Comparison of ENCODE assay signal across 12 cellular contexts in genomic region chr2:187003038-187003543, GRCh38.
DNase-seq lines count a peak whose midpoint lies in the region; ATAC-seq, FAIRE-seq and TF ChIP-seq lines count a peak whose summit lies in the region.
"Had no signal": no experiment of that assay in that cellular context is flagged by ENCODE, and none has a peak within 500 bp of the region (broad histone marks: within the 10 kb centered on the region; RNA-seq: fewer than 3 reads in every experiment).

No MANE protein-coding gene starts in this region.

- ATAC-seq in Right ventricle myocardium superior (ENCODE audit: poor library complexity) (peak; percentile 34), K562 (peak; percentile 93), GM18519 (IDR thresholded peaks at IDR 0.05; ENCODE audit: low FRiP score, unreplicated experiment) (no peak)

- no peak for TF ChIP-seq CTCF in K562 (IDR thresholded peaks at IDR 0.05 in 2 of 3, conservative IDR thresholded peaks at IDR 0.05 in 1 of 3; ENCODE audit: insufficient read depth in 2 of 3, low read depth in 1 of 3, low read length in 3 of 3)

- H3K79me2 ChIP-seq in K562 (ENCODE audit: control insufficient read depth, insufficient read depth, low read length): peaks cover 15% of the 10 kb centered on the region

- no peaks in the 10 kb centered on the region for H4K20me1 ChIP-seq in K562 (replicated peaks; ENCODE audit: control insufficient read depth, insufficient read depth, low read length)

- H3K4me3 ChIP-seq in K562: peak overlapping the region; percentile 60
- H3K4me3 ChIP-seq: prostate gland had no signal

- peaks cover 7% of the 10 kb centered on the region for H3K9me3 ChIP-seq in K562 (replicated peaks; ENCODE audit: control insufficient read depth, insufficient read depth, low read depth, low read length)
- H3K9me3 ChIP-seq: prostate gland had no signal

- peak overlapping the region; percentile 88 to 89 for H3K9ac ChIP-seq in K562 (ENCODE audit: insufficient read depth in 1 of 2, low read depth in 2 of 2, low read length in 2 of 2)

- peak overlapping the region; percentile 99 for H2AFZ ChIP-seq in K562 (ENCODE audit: low read depth, low read length)

- H3K4me1 ChIP-seq in K562 (replicated peaks in 1 of 2; ENCODE audit: control insufficient read depth in 2 of 2, insufficient read depth in 2 of 2, low read length in 2 of 2): peaks cover 2 to 6% of the 10 kb centered on the region in 2 experiments; a peak in 2 of 5 replicates
- H3K4me1 ChIP-seq: prostate gland had no signal

- intact Hi-C loops in Right ventricle myocardium superior (cut with DNase I) (no loop called here), cardiac septum (cut with DNase I) (no loop called here), K562 (cut with micrococcal nuclease) (loop anchor here (5.0 kb wide), 1 partner anchor 91 kb away; no protein-coding TSS in a partner anchor)

- H3K36me3 ChIP-seq in K562 (ENCODE audit: control insufficient read depth, insufficient read depth, low read length): no peaks in the 10 kb centered on the region
- H3K36me3 ChIP-seq: prostate gland had no signal

- BruUV-seq in K562 (replicated peaks; lab: Mats Ljungman, UMichigan): no TSS peak

- DNase-seq in Right ventricle myocardium superior: peak; percentile 45
- DNase-seq in cardiac septum (ENCODE audit: low spot score): no peak
- peak; percentile 49 to 82 (median 60) for DNase-seq in K562 (ENCODE audit: extremely low read depth in 1 of 4, low spot score in 3 of 4)
- DNase-seq in inferior parietal cortex (ENCODE audit: extremely low spot score): peak; percentile 15
- no peak for DNase-seq in CD1c-positive myeloid dendritic cell (ENCODE audit: extremely low spot score)
- DNase-seq in amniotic stem cell (lab: John Stamatoyannopoulos, UW): no peak
- no peak for DNase-seq in midbrain (lab: John Stamatoyannopoulos, UW)
- DNase-seq: mammary epithelial cell, NCI-H1436, SW 1271 had no signal

- TF ChIP-seq RAD21 in K562 (CRISPR knock-in tag; conservative IDR thresholded peaks at IDR 0.05 in 1 of 2, IDR thresholded peaks at IDR 0.05 in 1 of 2): no peak

- H3K27ac ChIP-seq in K562 (ENCODE audit: extremely low read depth, low read depth, low read length): peak overlapping the region; percentile 79
- H3K27ac ChIP-seq: prostate gland had no signal

- peak; percentile 89 for FAIRE-seq in K562 (lab: Jason Lieb, UNC)

- peak overlapping the region; percentile 88 for H3K4me2 ChIP-seq in K562 (ENCODE audit: insufficient read depth, low read length)

- peak; percentile 88 for TF ChIP-seq POLR2A in K562 (conservative IDR thresholded peaks at IDR 0.05)

- in situ Hi-C loops in K562 (cut with MboI): no loop called here

- WGBS in K562 (ENCODE audit: insufficient coverage, low coverage, missing lambda C conversion rate): 5% methylated on average over 30 of the region's 32 CpGs

- no peak for TF ChIP-seq EP300 in K562 (IDR thresholded peaks at IDR 0.05; ENCODE audit: low read length)

- H3K27me3 ChIP-seq in K562 (ENCODE audit: control insufficient read depth in 2 of 2, insufficient read depth in 2 of 2, low read length in 2 of 2): no peaks in the 10 kb centered on the region

- no peaks in the 10 kb centered on the region for H3K9me1 ChIP-seq in K562 (ENCODE audit: control insufficient read depth, insufficient read depth, low read length)

- POLR2A ChIA-PET in K562 (lab: Yijun Ruan, JAX): interaction anchor here (0.7 kb wide), 1 partner anchor 51 kb away, joined by 3 read pairs; no protein-coding TSS in a partner anchor

- CTCF ChIA-PET in K562 (lab: Yijun Ruan, JAX; ENCODE audit: low intra/inter-chr PET ratio): no interaction called here

TF ChIP-seq in K562, 482 proteins besides CTCF, POLR2A, EP300 and RAD21 (continues in another document):
- no peak for TF ChIP-seq HNRNPUL1 (IDR thresholded peaks at IDR 0.05; ENCODE audit: low read length)
- TF ChIP-seq, protein P1, sequence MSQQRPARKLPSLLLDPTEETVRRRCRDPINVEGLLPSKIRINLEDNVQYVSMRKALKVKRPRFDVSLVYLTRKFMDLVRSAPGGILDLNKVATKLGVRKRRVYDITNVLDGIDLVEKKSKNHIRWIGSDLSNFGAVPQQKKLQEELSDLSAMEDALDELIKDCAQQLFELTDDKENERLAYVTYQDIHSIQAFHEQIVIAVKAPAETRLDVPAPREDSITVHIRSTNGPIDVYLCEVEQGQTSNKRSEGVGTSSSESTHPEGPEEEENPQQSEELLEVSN (IDR thresholded peaks at IDR 0.05; ENCODE audit: borderline replicate concordance in 1 of 2, extremely low read depth in 1 of 2, insufficient read depth in 1 of 2, insufficient read length in 1 of 2, low read depth in 1 of 2, low read length in 1 of 2, poor library complexity in 1 of 2, severe bottlenecking in 1 of 2): peak; percentile 69 to 96
- peak; percentile 62; the same call in 1 of the 2 replicates for TF ChIP-seq STAT6 (CRISPR knock-in tag; IDR thresholded peaks at IDR 0.05)
- no peak for TF ChIP-seq PTTG1 (tag; IDR thresholded peaks at IDR 0.05; ENCODE audit: low read depth)
- peak; percentile 45; the same call in 1 of the 2 replicates for TF ChIP-seq ZNF134 (CRISPR knock-in tag; conservative IDR thresholded peaks at IDR 0.05)
- peak; percentile 90 for TF ChIP-seq PHF20 (IDR thresholded peaks at IDR 0.05; ENCODE audit: partially characterized antibody)
- TF ChIP-seq USF2 (CRISPR knock-in tag; IDR thresholded peaks at IDR 0.05): no peak
- TF ChIP-seq MIER1 (IDR thresholded peaks at IDR 0.05; ENCODE audit: low read depth): no peak
- TF ChIP-seq TEAD4 (IDR thresholded peaks at IDR 0.05; ENCODE audit: low read length): 0 out of 2 replicates have a peak, but pooled peaks have one; percentile 8
- TF ChIP-seq TEAD4 (CRISPR knock-in tag; IDR thresholded peaks at IDR 0.05; ENCODE audit: borderline replicate concordance): no peak
- no peak for TF ChIP-seq SRF (CRISPR knock-in tag; IDR thresholded peaks at IDR 0.05)
- peak; percentile 88 for TF ChIP-seq HDAC8 (tag; IDR thresholded peaks at IDR 0.05)
- TF ChIP-seq TBP (optimal IDR thresholded peaks at IDR 0.05; ENCODE audit: low read depth, low read length): peak; percentile 74
- TF ChIP-seq NR2C1 (IDR thresholded peaks at IDR 0.05): peak; percentile 98
- TF ChIP-seq NR2C1 (tag; IDR thresholded peaks at IDR 0.05): peak; percentile 99
- peak in 1 of 2 experiments; percentile 65; a peak in 3 of 4 replicates for TF ChIP-seq TEAD1 (CRISPR knock-in tag; IDR thresholded peaks at IDR 0.05)
- TF ChIP-seq, protein P2, sequence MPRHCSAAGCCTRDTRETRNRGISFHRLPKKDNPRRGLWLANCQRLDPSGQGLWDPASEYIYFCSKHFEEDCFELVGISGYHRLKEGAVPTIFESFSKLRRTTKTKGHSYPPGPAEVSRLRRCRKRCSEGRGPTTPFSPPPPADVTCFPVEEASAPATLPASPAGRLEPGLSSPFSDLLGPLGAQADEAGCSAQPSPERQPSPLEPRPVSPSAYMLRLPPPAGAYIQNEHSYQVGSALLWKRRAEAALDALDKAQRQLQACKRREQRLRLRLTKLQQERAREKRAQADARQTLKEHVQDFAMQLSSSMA (CRISPR knock-in tag; IDR thresholded peaks at IDR 0.05): 0 out of 2 replicates have a peak, but pooled peaks have one; percentile 15
- peak; percentile 79 for TF ChIP-seq MYC (IDR thresholded peaks at IDR 0.05; ENCODE audit: low read depth, low read length)
- TF ChIP-seq MYC (CRISPR knock-in tag; IDR thresholded peaks at IDR 0.05; ENCODE audit: borderline replicate concordance, low read depth): peak; percentile 13; the same call in 1 of the 2 replicates
- peak; percentile 60; the same call in 1 of the 2 replicates for TF ChIP-seq MTA3 (IDR thresholded peaks at IDR 0.05; ENCODE audit: borderline replicate concordance)
- TF ChIP-seq PCBP1 (IDR thresholded peaks at IDR 0.05; ENCODE audit: low read depth, low read length, poor library complexity, severe bottlenecking): no peak
- TF ChIP-seq ZNF408 (CRISPR knock-in tag; IDR thresholded peaks at IDR 0.05; ENCODE audit: low read depth): no peak
- peak; percentile 57 for TF ChIP-seq HCFC1 (IDR thresholded peaks at IDR 0.05; ENCODE audit: low read depth, low read length)
- TF ChIP-seq DIDO1 (tag; IDR thresholded peaks at IDR 0.05; ENCODE audit: low read depth): peak; percentile 59; the same call in 1 of the 2 replicates
- TF ChIP-seq ELF2 (CRISPR knock-in tag; IDR thresholded peaks at IDR 0.05): no peak
- peak; percentile 70 for TF ChIP-seq POLR2B (IDR thresholded peaks at IDR 0.05; ENCODE audit: low read depth, partially characterized antibody)
- no peak for TF ChIP-seq SRSF3 (IDR thresholded peaks at IDR 0.05; ENCODE audit: insufficient read depth, low read length)
- no peak for TF ChIP-seq NCOA6 (IDR thresholded peaks at IDR 0.05)

Comparison
In these comparisons a context has a peak if more than half of its experiments do, and no peak if none do; other contexts are left out.
1. DNase-seq: peak in Right ventricle myocardium superior (single experiment), K562 (4 of 4) and inferior parietal cortex (single experiment); none in cardiac septum (single experiment), CD1c-positive myeloid dendritic cell (single experiment), amniotic stem cell (single experiment) and midbrain (single experiment).